In the genomic region with DNA sequence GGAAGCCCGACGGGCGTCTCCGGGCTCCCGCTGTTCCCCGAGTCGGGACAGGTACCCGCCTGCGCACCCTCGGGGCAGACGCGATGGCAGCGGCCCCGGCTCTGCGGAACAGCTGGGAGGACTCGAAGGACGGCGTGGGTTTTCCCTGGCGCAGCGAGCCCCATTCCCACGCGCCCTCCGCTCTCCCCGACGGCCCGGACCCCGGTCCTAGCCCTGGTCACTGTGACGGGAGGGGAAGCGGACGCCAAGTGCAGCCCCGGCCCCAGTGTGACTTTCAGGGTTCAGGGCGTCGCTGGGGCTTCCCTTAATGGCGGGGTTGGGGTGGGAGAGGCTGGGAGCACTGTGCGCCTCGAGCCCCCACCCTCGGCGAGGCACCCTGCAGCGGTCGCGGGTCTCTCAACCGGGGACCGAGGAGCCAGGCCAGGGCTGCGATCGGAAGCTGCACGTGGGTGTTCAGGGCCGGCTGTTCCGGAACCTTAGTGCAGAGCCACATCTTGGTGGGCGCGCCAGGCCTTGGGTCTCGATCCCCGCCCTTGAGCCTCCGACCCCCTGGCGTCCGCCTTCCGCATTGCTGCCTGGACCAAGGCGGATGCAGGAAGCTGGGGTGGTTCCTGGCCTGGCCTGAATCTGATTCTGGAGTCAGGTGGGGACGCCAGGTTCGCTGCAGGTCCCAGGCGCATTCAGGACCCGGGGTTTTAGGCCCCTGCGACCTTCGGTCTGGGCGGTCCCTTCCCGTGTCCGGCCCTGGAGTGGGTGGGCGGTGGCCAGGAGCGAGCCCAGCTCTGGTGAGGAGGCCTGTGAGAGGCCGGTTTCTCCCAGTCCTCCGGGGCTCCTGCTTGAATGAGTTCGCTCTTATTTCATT, we compare ENCODE assay signal across 9 cellular contexts. TPM values are rescaled to one million over a fixed set of nuclear protein-coding genes. Genes with fewer than 3 reads are reported as not detected.
DNase-seq lines count a peak whose midpoint lies in the region; ATAC-seq and TF ChIP-seq lines count a peak whose summit lies in the region.
"Had no signal": no experiment of that assay in that cellular context is flagged by ENCODE, and none has a peak within 500 bp of the region (broad histone marks: within the 10 kb centered on the region; RNA-seq: fewer than 3 reads in every experiment).

No MANE protein-coding gene starts in this region.

- peaks cover 4% of the 10 kb centered on the region for H3K4me1 Mint-ChIP-seq in type B pancreatic cell (ENCODE audit: unreplicated experiment)

- peak overlapping the region; percentile 68 for H3K27ac Mint-ChIP-seq in type B pancreatic cell

- peaks cover 3% of the 10 kb centered on the region for H3K27me3 Mint-ChIP-seq in type B pancreatic cell

- peak; percentile 20 to 61 (median 42) for TF ChIP-seq CTCF in breast epithelium (IDR thresholded peaks at IDR 0.05)
- TF ChIP-seq CTCF in lung (IDR thresholded peaks at IDR 0.05; ENCODE audit: control extremely low read depth, extremely low read depth), result peak; percentile 9
- TF ChIP-seq CTCF in type B pancreatic cell (conservative IDR thresholded peaks at IDR 0.05), result no peak

- no peaks in the 10 kb centered on the region for H3K9me3 ChIP-seq in breast epithelium
- no peaks in the 10 kb centered on the region for H3K9me3 ChIP-seq in lung (ENCODE audit: control insufficient read depth in 2 of 2, insufficient read depth in 1 of 2, low read length in 1 of 2)

- H3K4me1 ChIP-seq in breast epithelium (no peaks in the 10 kb centered on the region), lung (ENCODE audit: control insufficient read depth in 2 of 2, insufficient read depth in 2 of 2, low read length in 2 of 2) (peaks cover 0 to 3% of the 10 kb centered on the region in 2 donors)

- no peak overlapping the region for H3K4me3 Mint-ChIP-seq in type B pancreatic cell

- H3K36me3 ChIP-seq in breast epithelium (no peaks in the 10 kb centered on the region), lung (ENCODE audit: control insufficient read depth in 2 of 2, insufficient read depth in 2 of 2, low read length in 2 of 2) (no peaks in the 10 kb centered on the region)

- DNase-seq in activated T-cell treated with anti-CD3 and anti-CD28 coated beads for 24 hours (ENCODE audit: low read depth), result peak; percentile 9
- no peak for DNase-seq in activated T-cell treated with anti-CD3 and anti-CD28 coated beads for 4 hours
- no peak for DNase-seq in breast epithelium (ENCODE audit: low spot score in 2 of 2)
- peak; percentile 44 for DNase-seq in lung (ENCODE audit: low spot score)
- DNase-seq in type B pancreatic cell (ENCODE audit: extremely low spot score, unreplicated experiment), result no peak
- DNase-seq in NCI-H1694 (lab: John Stamatoyannopoulos, UW), result no peak
- DNase-seq in UCSD-AML1 (lab: John Stamatoyannopoulos, UW; ENCODE audit: unreplicated experiment), result no peak
- DNase-seq in NCI-H2227 (lab: John Stamatoyannopoulos, UW; ENCODE audit: unreplicated experiment), result no peak

- no peak for TF ChIP-seq POLR2A in breast epithelium (IDR thresholded peaks at IDR 0.05)

- H3K27me3 ChIP-seq in breast epithelium (no peaks in the 10 kb centered on the region), lung (ENCODE audit: control insufficient read depth, insufficient read depth) (no peaks in the 10 kb centered on the region)

- WGBS in lung, 2 donors, result 10 to 15% methylated on average over 57 to 63 of the region's 71 CpGs

- no peaks in the 10 kb centered on the region for H3K36me3 Mint-ChIP-seq in type B pancreatic cell

- intact Hi-C loops in breast epithelium (cut with DNase I; ENCODE audit: low total_unique reads), result no loop called here

- H3K4me3 ChIP-seq in breast epithelium, result peak overlapping the region; percentile 7 to 63 (median 34)
- no peak overlapping the region for H3K4me3 ChIP-seq in lung

- no peaks in the 10 kb centered on the region for H3K9me3 Mint-ChIP-seq in type B pancreatic cell

- no peak for ATAC-seq in lung (ENCODE audit: insufficient read depth, low FRiP score)

- H3K27ac ChIP-seq in breast epithelium (peak overlapping the region in 1 of 2 donors; percentile 80), lung (ENCODE audit: low read depth in 1 of 2, low read length in 1 of 2) (no peak overlapping the region)

RNA-seq across cellular contexts. Expression of a gene that starts 3.5 kb away (rescaled TPM):
- total RNA-seq in breast epithelium (10 to 100 TPM in 1 of 3 donors, 1 to 10 TPM in 1, not detected in 1; 5.9 to 23.6 TPM), lung (1 to 10 TPM in 1 of 2 donors, not detected in 1; 2.3 TPM), type B pancreatic cell (ENCODE audit: low replicate concordance) (not detected in 2 replicates)
- 10 to 100 TPM; 12.2 to 16.3 TPM for polyA plus RNA-seq in lung
- total RNA-seq: pulmonary artery endothelial cell had no signal

RNA-seq across cellular contexts. Expression of a gene that starts 19.2 kb away (rescaled TPM):
- total RNA-seq in breast epithelium (1 to 10 TPM in 1 of 3 donors, not detected in 2; 1.5 TPM), lung (1 to 10 TPM in 1 of 2 donors, not detected in 1; 2.4 TPM), type B pancreatic cell (ENCODE audit: low replicate concordance) (1.8 and 1.9 TPM in 2 replicates)
- polyA plus RNA-seq in lung, result 1 to 10 TPM; 4.9 to 5.0 TPM
- total RNA-seq: pulmonary artery endothelial cell had no signal

RNA-seq across cellular contexts. Expression of a gene that starts 20.3 kb away (rescaled TPM):
- total RNA-seq in breast epithelium, result 10 to 100 TPM in 1 of 3 donors, under 1 TPM in 2; 0.80 to 16.4 (median 0.88) TPM
- total RNA-seq in lung, result 1 to 10 TPM; 1.7 to 3.5 TPM
- polyA plus RNA-seq in lung, result 1 to 10 TPM in 1 of 2 donors, under 1 TPM in 1; 0.39 to 4.1 TPM
- 33.4 and 104 TPM in 2 replicates for total RNA-seq in type B pancreatic cell (ENCODE audit: low replicate concordance)
- total RNA-seq: pulmonary artery endothelial cell had no signal

RNA-seq across cellular contexts. Expression of a gene that starts 39.1 kb away (rescaled TPM):
- total RNA-seq in breast epithelium (100 to 1,000 TPM in 1 of 3 donors, 10 to 100 TPM in 2; 85.8 to 113 (median 93.8) TPM), lung (100 to 1,000 TPM in 1 of 2 donors, 10 to 100 TPM in 1; 57.3 to 205 TPM), type B pancreatic cell (ENCODE audit: low replicate concordance) (134 and 142 TPM in 2 replicates)
- polyA plus RNA-seq in lung, result 100 to 1,000 TPM; 202 to 274 TPM

RNA-seq across cellular contexts. Expression of a gene that starts 48.2 kb away (rescaled TPM):
- total RNA-seq in breast epithelium (1 to 10 TPM in 2 of 3 donors, under 1 TPM in 1; 0.16 to 9.2 (median 4.1) TPM), lung (1 to 10 TPM; 2.0 to 7.1 TPM), type B pancreatic cell (ENCODE audit: low replicate concordance) (3.0 and 4.5 TPM in 2 replicates)
- 10 to 100 TPM in 1 of 2 donors, 1 to 10 TPM in 1; 4.9 to 17.8 TPM for polyA plus RNA-seq in lung

Comparison
In these comparisons a context has a peak if more than half of its experiments do, and no peak if none do; other contexts are left out.
1. DNase-seq: peak in activated T-cell treated with anti-CD3 and anti-CD28 coated beads for 24 hours (single experiment) and lung (single experiment); none in activated T-cell treated with anti-CD3 and anti-CD28 coated beads for 4 hours (single experiment), breast epithelium (0 of 2), type B pancreatic cell (single experiment), NCI-H1694 (single experiment), UCSD-AML1 (single experiment) and NCI-H2227 (single experiment).